ENCODE assay signal across 28 cellular contexts in genomic region chr5:16837305-16837704, GRCh38.
"Had no signal": no experiment of that assay in that cellular context is flagged by ENCODE, and none has a peak within 500 bp of the region (broad histone marks: within the 10 kb centered on the region; RNA-seq: fewer than 3 reads in every experiment).

No MANE protein-coding gene starts in this region.

- H3K79me2 ChIP-seq: parathyroid adenoma had no signal

- H3K36me3 Mint-ChIP-seq: natural killer cell; stimulated activated effector memory CD8-positive, alpha-beta T cell treated with anti-CD3 and anti-CD28 coated beads, Interleukin-12 subunit alpha, Interleukin-12 subunit beta, amount 100 ng/mL, for 72 hours; stimulated activated naive B cell treated with anti-CD40 and anti-IgM and Interleukin-4, amounts not matched to agents 10 μg/mL and 1 μg/mL and 100 μg/mL, for 72 hours had no signal

- H3K4me1 Mint-ChIP-seq: natural killer cell; stimulated activated effector memory CD8-positive, alpha-beta T cell treated with anti-CD3 and anti-CD28 coated beads, Interleukin-12 subunit alpha, Interleukin-12 subunit beta, amount 100 ng/mL, for 72 hours; stimulated activated naive B cell treated with anti-CD40 and anti-IgM and Interleukin-4, amounts not matched to agents 10 μg/mL and 1 μg/mL and 100 μg/mL, for 72 hours had no signal

- H3K9ac ChIP-seq: neural progenitor cell, parathyroid adenoma had no signal

- H3K4me1 ChIP-seq: parathyroid adenoma, right lobe of liver, sigmoid colon had no signal

- DNase-seq: natural killer cell; occipital lobe; ovary; posterior cingulate gyrus; psoas muscle; right cardiac atrium; right lobe of liver; sigmoid colon; small intestine; stimulated activated CD4-positive, alpha-beta T cell treated with anti-CD3 and anti-CD28 coated beads, Interleukin-15, amount 100 ng/mL, for 24 hours; stimulated activated CD4-positive, alpha-beta T cell treated with anti-CD3 and anti-CD28 coated beads, Interleukin-2, amount 100 ng/mL, for 24 hours; stimulated activated CD4-positive, alpha-beta T cell treated with anti-CD3 and anti-CD28 coated beads, Interleukin-2, amount 100 ng/mL, for 48 hours; stimulated activated CD4-positive, alpha-beta T cell treated with anti-CD3 and anti-CD28 coated beads, Interleukin-4, amount 100 ng/mL, for 24 hours; stimulated activated naive B cell treated with anti-CD40 and anti-IgM and Interleukin-4, amounts not matched to agents 10 μg/mL and 1 μg/mL and 100 μg/mL, for 72 hours; stimulated activated naive CD4-positive, alpha-beta T cell treated with Interleukin-2 at 50 U/mL for 16 hours; stomach; thyroid gland; upper lobe of left lung had no signal

- ATAC-seq: natural killer cell; psoas muscle; right cardiac atrium; right lobe of liver; stimulated activated effector memory CD8-positive, alpha-beta T cell treated with anti-CD3 and anti-CD28 coated beads, Interleukin-12 subunit alpha, Interleukin-12 subunit beta, amount 100 ng/mL, for 72 hours; stimulated activated naive B cell treated with anti-CD40 and anti-IgM and Interleukin-4, amounts not matched to agents 10 μg/mL and 1 μg/mL and 100 μg/mL, for 72 hours had no signal

- H3K4me2 ChIP-seq: neural progenitor cell had no signal

- FAIRE-seq: small intestine, urothelium cell line had no signal

- H3K36me3 ChIP-seq: neural progenitor cell, ovary, right lobe of liver, sigmoid colon, stomach, thoracic aorta, thyroid gland, tibial nerve, upper lobe of left lung, vagina had no signal

- H3K27ac Mint-ChIP-seq: natural killer cell; nephron; neural progenitor cell; progenitor cell of endocrine pancreas; stimulated activated effector memory CD8-positive, alpha-beta T cell treated with anti-CD3 and anti-CD28 coated beads, Interleukin-12 subunit alpha, Interleukin-12 subunit beta, amount 100 ng/mL, for 72 hours; stimulated activated naive B cell treated with anti-CD40 and anti-IgM and Interleukin-4, amounts not matched to agents 10 μg/mL and 1 μg/mL and 100 μg/mL, for 72 hours; stimulated activated naive CD8-positive, alpha-beta T cell treated with anti-CD3 and anti-CD28 coated beads, Interleukin-15, Interleukin-2, amounts not matched to agents 100 ng/mL and 50 ng/mL, for 24 hours had no signal

- H3K4me3 ChIP-seq: neural progenitor cell, ovary, psoas muscle, right lobe of liver, sigmoid colon, stomach, thoracic aorta, thyroid gland, tibial nerve, upper lobe of left lung, vagina had no signal

- H3K27me3 Mint-ChIP-seq: progenitor cell of endocrine pancreas had no signal

- H3K4me3 Mint-ChIP-seq: natural killer cell; nephron; neural progenitor cell; stimulated activated effector memory CD8-positive, alpha-beta T cell treated with anti-CD3 and anti-CD28 coated beads, Interleukin-12 subunit alpha, Interleukin-12 subunit beta, amount 100 ng/mL, for 72 hours; stimulated activated naive B cell treated with anti-CD40 and anti-IgM and Interleukin-4, amounts not matched to agents 10 μg/mL and 1 μg/mL and 100 μg/mL, for 72 hours; stimulated activated naive CD8-positive, alpha-beta T cell treated with anti-CD3 and anti-CD28 coated beads, Interleukin-15, Interleukin-2, amounts not matched to agents 100 ng/mL and 50 ng/mL, for 24 hours had no signal

- H3K27me3 ChIP-seq: neural progenitor cell, ovary, right lobe of liver, sigmoid colon, stomach, thyroid gland, tibial nerve, upper lobe of left lung, vagina had no signal

- H3K9me3 Mint-ChIP-seq: nephron; neural progenitor cell; stimulated activated naive CD8-positive, alpha-beta T cell treated with anti-CD3 and anti-CD28 coated beads, Interleukin-15, Interleukin-2, amounts not matched to agents 100 ng/mL and 50 ng/mL, for 24 hours had no signal

- H2AFZ ChIP-seq: neural progenitor cell, parathyroid adenoma had no signal

- H3K9me3 ChIP-seq: ovary, psoas muscle, right lobe of liver, sigmoid colon, stomach, thoracic aorta, thyroid gland, tibial nerve, upper lobe of left lung, vagina had no signal

- H3K27ac ChIP-seq: ovary, parathyroid adenoma, psoas muscle, right lobe of liver, sigmoid colon, stomach, thoracic aorta, thyroid gland, tibial nerve, vagina had no signal
